23 cellular contexts compared by ENCODE assay signal in genomic region chr11:114125959-114126358, GRCh38.
A peak's percentile ranks its signal among the peaks of the same experiment; 100 is the strongest.
DNase-seq lines count a peak whose midpoint lies in the region; ATAC-seq and TF ChIP-seq lines count a peak whose summit lies in the region.
"Had no signal": no experiment of that assay in that cellular context is flagged by ENCODE, and none has a peak within 500 bp of the region (broad histone marks: within the 10 kb centered on the region; RNA-seq: fewer than 3 reads in every experiment).

No MANE protein-coding gene starts in this region.

- no peak for ATAC-seq in left lung
- ATAC-seq: HCT116, HepG2, K562 had no signal

- peak in 3 of 4 donors; percentile 65 to 78 (median 77) for TF ChIP-seq EP300 in sigmoid colon (IDR thresholded peaks at IDR 0.05)

- TF ChIP-seq POLR2A in sigmoid colon (IDR thresholded peaks at IDR 0.05) = no peak

- H3K27ac ChIP-seq in 22Rv1 = peak overlapping the region; percentile 74
- H3K27ac ChIP-seq in coronary artery = peak overlapping the region in 1 of 2 donors; percentile 52
- peak overlapping the region in 3 of 4 donors; percentile 37 to 60 (median 53) for H3K27ac ChIP-seq in sigmoid colon
- H3K27ac ChIP-seq in left lung = no peak overlapping the region
- H3K27ac ChIP-seq: HL-60, Peyer's patch, SJSA1 had no signal

- peak overlapping the region; percentile 18 for H3K4me3 ChIP-seq in coronary artery
- H3K4me3 ChIP-seq in sigmoid colon = no peak overlapping the region
- no peak overlapping the region for H3K4me3 ChIP-seq in left lung
- H3K4me3 ChIP-seq: K562, Peyer's patch, SJSA1 had no signal

- WGBS in sigmoid colon, 2 donors = 83 to 87% methylated on average over 2 of the region's 2 CpGs

- in situ Hi-C loops in G401 (cut with HindIII; ENCODE audit: low sequenced_read_pairs) = no loop called here

- no peak for TF ChIP-seq CTCF in 22Rv1 (IDR thresholded peaks at IDR 0.05)
- no peak for TF ChIP-seq CTCF in coronary artery (IDR thresholded peaks at IDR 0.05)
- no peak for TF ChIP-seq CTCF in sigmoid colon (IDR thresholded peaks at IDR 0.05)
- no peak for TF ChIP-seq CTCF in left lung (IDR thresholded peaks at IDR 0.05)

- DNase-seq in G401 (ENCODE audit: low spot score) (peak; percentile 54), coronary artery (ENCODE audit: low spot score) (no peak), sigmoid colon (peak; percentile 64), hepatic stellate cell (ENCODE audit: low spot score) (no peak), left lung (no peak), SK-N-DZ (ENCODE audit: low spot score) (no peak)
- DNase-seq: CD4-positive, alpha-beta T cell; DMS153; GOT3; MM.1S; NCI-H1048; NCI-H1417 treated with DMSO at 0.1 percent for 48 hours; NCI-H1930; NCI-H2171 treated with DMSO at 0.1 percent for 48 hours; NCI-H524 treated with DMSO at 0.1 percent for 48 hours; NCI-H82; Peyer's patch had no signal

- H3K36me3 ChIP-seq in sigmoid colon (peaks cover 0 to 61% (median 10%) of the 10 kb centered on the region in 4 donors), left lung (peaks cover 0 to 29% of the 10 kb centered on the region in 2 donors)
- H3K36me3 ChIP-seq: SJSA1 had no signal

- peaks cover 0 to 100% (median 99%) of the 10 kb centered on the region in 4 donors for H3K4me1 ChIP-seq in sigmoid colon
- H3K4me1 ChIP-seq in left lung = peaks cover 22 to 66% of the 10 kb centered on the region in 2 donors
- H3K4me1 ChIP-seq: SJSA1 had no signal

- no peaks in the 10 kb centered on the region for H3K9me3 ChIP-seq in sigmoid colon
- H3K9me3 ChIP-seq in left lung = no peaks in the 10 kb centered on the region
- H3K9me3 ChIP-seq: Peyer's patch, SJSA1 had no signal

- H3K27me3 ChIP-seq in sigmoid colon (no peaks in the 10 kb centered on the region), left lung (no peaks in the 10 kb centered on the region)
- H3K27me3 ChIP-seq: Peyer's patch, SJSA1 had no signal

- intact Hi-C loops in sigmoid colon (cut with DNase I) = no loop called here
- intact Hi-C loops in left lung (cut with DNase I) = no loop called here

Comparison
In these comparisons a context has a peak if more than half of its experiments do, and no peak if none do; other contexts are left out.
1. H3K27ac ChIP-seq: peak in 22Rv1 (single experiment) and sigmoid colon (3 of 4); none in left lung (0 of 2).
2. DNase-seq: peak in G401 (single experiment) and sigmoid colon (single experiment); none in coronary artery (single experiment), hepatic stellate cell (single experiment), left lung (0 of 2) and SK-N-DZ (single experiment).